Comparison of ENCODE assay signal across 8 cellular contexts in genomic region chr12:46382425-46382973, GRCh38. TPM values are rescaled to one million over a fixed set of nuclear protein-coding genes. Genes with fewer than 3 reads are reported as not detected.
DNase-seq lines count a peak whose midpoint lies in the region; ATAC-seq lines count a peak whose summit lies in the region.

No MANE protein-coding gene starts in this region.

- no peaks in the 10 kb centered on the region for H3K36me3 Mint-ChIP-seq in activated CD4-positive, alpha-beta memory T cell treated with anti-CD3 and anti-CD28 coated beads for 36 hours
- no peaks in the 10 kb centered on the region for H3K36me3 Mint-ChIP-seq in stimulated activated naive B cell treated with anti-CD40 and anti-IgM and Interleukin-4, amounts not matched to agents 10 μg/mL and 1 μg/mL and 100 μg/mL, for 72 hours

- peak; percentile 42 for DNase-seq in DMS153 treated with DMSO at 0.1 percent for 48 hours (lab: John Stamatoyannopoulos, UW; ENCODE audit: unreplicated experiment)
- no peak for DNase-seq in DMS153 (lab: John Stamatoyannopoulos, UW)
- DNase-seq in activated CD4-positive, alpha-beta memory T cell treated with anti-CD3 and anti-CD28 coated beads for 36 hours = no peak
- DNase-seq in iPS DF 6.9 (ENCODE audit: low read depth, low spot score) = no peak
- no peak for DNase-seq in stimulated activated naive B cell treated with anti-CD40 and anti-IgM and Interleukin-4, amounts not matched to agents 10 μg/mL and 1 μg/mL and 100 μg/mL, for 72 hours
- no peak for DNase-seq in NCI-H2171 (lab: John Stamatoyannopoulos, UW)
- no peak for DNase-seq in NCI-H524 treated with DMSO at 0.1 percent for 48 hours (lab: John Stamatoyannopoulos, UW)
- no peak for DNase-seq in A172 (ENCODE audit: low spot score)

- H3K4me3 ChIP-seq in iPS DF 6.9 (ENCODE audit: low read length) = peak overlapping the region; percentile 59; the same call in 1 of the 2 replicates

- CTCF ChIA-PET in activated CD4-positive, alpha-beta memory T cell treated with anti-CD3 and anti-CD28 coated beads for 36 hours (lab: Charles Lee) = no interaction called here

- intact Hi-C loops in activated CD4-positive, alpha-beta memory T cell treated with anti-CD3 and anti-CD28 coated beads for 36 hours (cut with micrococcal nuclease) = loop anchor here (2.0 to 5.0 kb wide), 3 partner anchors 48 to 1165 kb away; partner anchors contain the start of gene ANO6

- H3K36me3 ChIP-seq in iPS DF 6.9 (ENCODE audit: control insufficient read depth, insufficient read depth, low read length) = no peaks in the 10 kb centered on the region

- H3K27me3 Mint-ChIP-seq in activated CD4-positive, alpha-beta memory T cell treated with anti-CD3 and anti-CD28 coated beads for 36 hours = no peaks in the 10 kb centered on the region
- H3K27me3 Mint-ChIP-seq in stimulated activated naive B cell treated with anti-CD40 and anti-IgM and Interleukin-4, amounts not matched to agents 10 μg/mL and 1 μg/mL and 100 μg/mL, for 72 hours = no peaks in the 10 kb centered on the region

- no peak for ATAC-seq in stimulated activated naive B cell treated with anti-CD40 and anti-IgM and Interleukin-4, amounts not matched to agents 10 μg/mL and 1 μg/mL and 100 μg/mL, for 72 hours (replicated peaks)

- H3K4me3 Mint-ChIP-seq in activated CD4-positive, alpha-beta memory T cell treated with anti-CD3 and anti-CD28 coated beads for 36 hours = peak overlapping the region; percentile 80
- peak overlapping the region; percentile 85 to 96 for H3K4me3 Mint-ChIP-seq in stimulated activated naive B cell treated with anti-CD40 and anti-IgM and Interleukin-4, amounts not matched to agents 10 μg/mL and 1 μg/mL and 100 μg/mL, for 72 hours

- no peaks in the 10 kb centered on the region; the same call in none of the 2 replicates for H3K4me1 ChIP-seq in iPS DF 6.9 (ENCODE audit: control insufficient read depth, insufficient read depth, low read length)

- H3K9me3 Mint-ChIP-seq in activated CD4-positive, alpha-beta memory T cell treated with anti-CD3 and anti-CD28 coated beads for 36 hours = no peaks in the 10 kb centered on the region
- no peaks in the 10 kb centered on the region for H3K9me3 Mint-ChIP-seq in stimulated activated naive B cell treated with anti-CD40 and anti-IgM and Interleukin-4, amounts not matched to agents 10 μg/mL and 1 μg/mL and 100 μg/mL, for 72 hours

- peak overlapping the region; percentile 14 for H3K27ac ChIP-seq in iPS DF 6.9 (ENCODE audit: low read length)

- H3K4me1 Mint-ChIP-seq in activated CD4-positive, alpha-beta memory T cell treated with anti-CD3 and anti-CD28 coated beads for 36 hours (ENCODE audit: low read depth) = peaks cover 28% of the 10 kb centered on the region
- peaks cover 23 to 34% of the 10 kb centered on the region in 2 donors for H3K4me1 Mint-ChIP-seq in stimulated activated naive B cell treated with anti-CD40 and anti-IgM and Interleukin-4, amounts not matched to agents 10 μg/mL and 1 μg/mL and 100 μg/mL, for 72 hours

- WGBS in iPS DF 6.9 (ENCODE audit: insufficient coverage, insufficient read length) = no CpG with 5 or more reads among the region's 15 CpGs

- POLR2A ChIA-PET in activated CD4-positive, alpha-beta memory T cell treated with anti-CD3 and anti-CD28 coated beads for 36 hours (lab: Charles Lee) = interaction anchor here (0.8 to 2.4 kb wide), 2 partner anchors 12 to 174 kb away, joined by 3 to 17 read pairs; no protein-coding TSS in a partner anchor

- H3K27me3 ChIP-seq in iPS DF 6.9 (ENCODE audit: control insufficient read depth, insufficient read depth, low read length) = no peaks in the 10 kb centered on the region

- peak overlapping the region; percentile 92 for H3K27ac Mint-ChIP-seq in activated CD4-positive, alpha-beta memory T cell treated with anti-CD3 and anti-CD28 coated beads for 36 hours
- peak overlapping the region; percentile 99 for H3K27ac Mint-ChIP-seq in stimulated activated naive B cell treated with anti-CD40 and anti-IgM and Interleukin-4, amounts not matched to agents 10 μg/mL and 1 μg/mL and 100 μg/mL, for 72 hours

- H3K9me3 ChIP-seq in iPS DF 6.9 (ENCODE audit: control insufficient read depth, insufficient read depth, low read length) = no peaks in the 10 kb centered on the region; the same call in 1 of the 2 replicates

RNA-seq across cellular contexts. Expression of gene SLC38A2, which starts 9.9 kb away (rescaled TPM):
- 100 to 1,000 TPM; 173 to 187 TPM for total RNA-seq in activated CD4-positive, alpha-beta memory T cell treated with anti-CD3 and anti-CD28 coated beads for 36 hours
- total RNA-seq in A172 (2014; rRNA removed; shearing (Covaris generic)) = 140 and 141 TPM in 2 replicates
